ENCODE assay signal across 8 cellular contexts in the genomic region with DNA sequence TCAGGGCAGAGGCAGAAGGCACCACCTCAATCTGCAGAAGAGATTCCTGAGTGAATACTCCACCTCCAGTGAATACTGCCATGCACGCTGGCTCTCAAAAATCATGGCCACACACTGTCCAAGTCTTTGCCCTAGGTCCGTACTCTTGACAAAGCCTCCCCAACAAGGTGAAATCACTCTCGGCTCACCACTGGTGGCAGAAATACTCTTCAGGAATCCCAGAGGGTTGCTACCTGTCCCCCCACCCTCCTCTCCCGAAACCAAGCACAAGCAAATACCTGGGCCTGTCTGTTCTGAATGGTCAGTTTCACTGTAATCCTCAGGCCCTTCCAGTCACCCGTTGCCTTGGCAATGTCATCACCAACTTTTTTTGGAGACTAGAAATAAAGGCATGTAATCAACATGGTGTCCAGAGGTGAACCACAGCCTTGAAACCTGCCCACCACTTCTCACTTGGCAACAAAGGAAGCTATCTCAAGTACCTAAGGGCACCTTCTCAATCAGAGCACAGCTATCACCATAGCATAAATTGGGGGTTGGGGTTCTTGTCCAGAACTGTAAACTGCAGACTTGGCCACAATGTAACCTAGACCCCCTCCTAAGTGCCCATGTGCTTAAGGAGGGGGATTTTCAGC. TPM values are rescaled to one million over a fixed set of nuclear protein-coding genes. Genes with fewer than 3 reads are reported as not detected.
DNase-seq lines count a peak whose midpoint lies in the region; ATAC-seq and TF ChIP-seq lines count a peak whose summit lies in the region.

No MANE protein-coding gene starts in this region.

- H3K9me3 ChIP-seq in WERI-Rb-1 (ENCODE audit: severe bottlenecking) (peaks cover 6% of the 10 kb centered on the region), smooth muscle cell (replicated peaks; ENCODE audit: low read depth) (no peaks in the 10 kb centered on the region)

- peaks cover 59% of the 10 kb centered on the region for H4K20me1 ChIP-seq in smooth muscle cell (ENCODE audit: low read depth)

- peaks cover 36% of the 10 kb centered on the region for H3K79me2 ChIP-seq in smooth muscle cell (ENCODE audit: low read depth)

- H3K4me2 ChIP-seq in smooth muscle cell, result peak overlapping the region; percentile 94

- H2AFZ ChIP-seq in smooth muscle cell (ENCODE audit: low read depth), result no peak overlapping the region

- H3K9ac ChIP-seq in smooth muscle cell (ENCODE audit: low read depth), result peak overlapping the region; percentile 94

- DNase-seq in DMS 273 (lab: John Stamatoyannopoulos, UW; ENCODE audit: unreplicated experiment) (peak; percentile 31), DMS 273 treated with DMSO at 0.1 percent for 48 hours (lab: John Stamatoyannopoulos, UW) (no peak), WERI-Rb-1 (no peak), foreskin fibroblast (peak in 1 of 2 donors; percentile 18), smooth muscle cell (lab: John Stamatoyannopoulos, UW; ENCODE audit: unreplicated experiment) (no peak)
- DNase-seq in activated CD4-positive, CD25-positive, alpha-beta regulatory T cell (lab: John Stamatoyannopoulos, UW), result no peak

- peaks cover 52% of the 10 kb centered on the region for H3F3A ChIP-seq in smooth muscle cell (ENCODE audit: low read depth)

- 60% methylated on average over 5 of the region's 5 CpGs for WGBS in smooth muscle cell (ENCODE audit: low lambda C conversion rate)

- TF ChIP-seq CTCF in WERI-Rb-1 (IDR thresholded peaks at IDR 0.05; ENCODE audit: low read depth, low read length) (no peak), foreskin fibroblast (IDR thresholded peaks at IDR 0.05; ENCODE audit: low read depth, low read length) (no peak), smooth muscle cell (IDR thresholded peaks at IDR 0.05; ENCODE audit: borderline replicate concordance, insufficient read depth, poor library complexity, severe bottlenecking) (no peak)

- ATAC-seq in GM18519 (IDR thresholded peaks at IDR 0.05; ENCODE audit: low FRiP score, unreplicated experiment) (no peak), HG03565 (IDR thresholded peaks at IDR 0.05; ENCODE audit: unreplicated experiment) (no peak)

- peaks cover 17% of the 10 kb centered on the region for H3K4me1 ChIP-seq in smooth muscle cell (ENCODE audit: low read depth)

- H3K27ac ChIP-seq in WERI-Rb-1, result peak overlapping the region; percentile 89
- H3K27ac ChIP-seq in smooth muscle cell (ENCODE audit: low read depth), result peak overlapping the region; percentile 89

- H3K36me3 ChIP-seq in WERI-Rb-1 (peaks cover 69% of the 10 kb centered on the region), smooth muscle cell (ENCODE audit: low read depth) (peaks cover 4% of the 10 kb centered on the region)

- H3K27me3 ChIP-seq in WERI-Rb-1 (ENCODE audit: insufficient read depth, low read depth, severe bottlenecking) (no peaks in the 10 kb centered on the region), smooth muscle cell (ENCODE audit: low read depth) (no peaks in the 10 kb centered on the region)

- H3K4me3 ChIP-seq in WERI-Rb-1 (ENCODE audit: low read depth, low read length) (peak overlapping the region; percentile 94), foreskin fibroblast (ENCODE audit: low read depth in 1 of 2, low read length in 2 of 2) (peak overlapping the region; percentile 88 to 96), smooth muscle cell (peak overlapping the region; percentile 86)

RNA-seq across cellular contexts. Expression of gene RPL12, which starts 1.8 kb away (rescaled TPM):
- total RNA-seq in smooth muscle cell, result 1,296 and 1,445 TPM in 2 replicates
- 371 and 424 TPM in 2 replicates for polyA plus RNA-seq in smooth muscle cell

RNA-seq across cellular contexts. Expression of gene LRSAM1, which starts 1.9 kb away (rescaled TPM):
- total RNA-seq in smooth muscle cell, result 10.5 and 15.3 TPM in 2 replicates
- 27.0 and 28.7 TPM in 2 replicates for polyA plus RNA-seq in smooth muscle cell

RNA-seq across cellular contexts. Expression of gene ZNF79, which starts 25.3 kb away (rescaled TPM):
- total RNA-seq in smooth muscle cell, result 6.6 and 8.6 TPM in 2 replicates
- polyA plus RNA-seq in smooth muscle cell, result 4.3 and 4.9 TPM in 2 replicates

RNA-seq across cellular contexts. Expression of gene SLC2A8, which starts 52.5 kb away (rescaled TPM):
- 8.7 and 16.9 TPM in 2 replicates for total RNA-seq in smooth muscle cell
- polyA plus RNA-seq in smooth muscle cell, result 27.7 and 36.6 TPM in 2 replicates
